In the genomic region with DNA sequence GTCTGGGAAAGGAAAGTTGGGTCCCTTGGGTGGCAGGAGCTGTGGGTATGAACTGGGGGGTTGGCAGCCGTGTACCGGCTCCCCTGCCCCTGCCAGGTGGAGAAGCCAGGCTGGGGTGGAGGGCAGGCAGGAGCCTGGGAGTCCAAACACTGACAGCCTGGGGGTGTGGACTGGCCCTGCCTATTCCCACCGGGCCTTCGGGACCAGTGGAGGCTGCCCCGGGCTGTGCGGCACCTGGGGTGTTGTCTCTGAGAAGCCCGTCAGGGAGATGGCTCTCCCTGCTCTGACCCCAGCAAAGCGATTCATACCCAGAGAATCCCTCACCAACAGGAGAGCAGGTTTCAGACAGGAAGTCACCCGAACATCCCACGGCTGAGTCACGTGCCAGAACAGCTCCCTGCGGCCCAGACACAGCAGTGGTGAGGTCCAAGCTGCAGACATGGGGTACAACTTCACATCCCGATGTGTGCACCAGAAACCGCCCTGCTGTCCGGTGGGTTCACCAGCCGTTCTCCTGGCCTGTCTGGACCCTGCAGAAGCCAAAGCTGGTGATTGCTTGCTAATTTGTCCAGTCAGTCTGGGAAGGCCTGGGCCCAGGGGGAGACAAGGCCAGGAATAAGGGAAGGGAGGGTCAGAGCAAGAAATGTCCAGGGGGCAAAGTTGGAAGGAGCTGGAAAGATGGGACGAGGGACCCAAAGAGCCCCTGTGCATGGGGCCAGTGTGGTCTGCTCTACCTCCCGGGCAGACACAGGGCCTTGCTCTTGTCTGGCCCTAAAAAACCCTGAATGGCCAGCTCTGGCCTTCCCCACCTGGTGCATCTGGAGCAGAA, we compare ENCODE assay signal across 8 cellular contexts. TPM values are rescaled to one million over a fixed set of nuclear protein-coding genes. Genes with fewer than 3 reads are reported as not detected.
DNase-seq lines count a peak whose midpoint lies in the region; ATAC-seq and TF ChIP-seq lines count a peak whose summit lies in the region.

No MANE protein-coding gene starts in this region.

- H3K4me3 ChIP-seq in mammary epithelial cell (replicated peaks in 1 of 3; ENCODE audit: insufficient read depth in 1 of 3, low read depth in 2 of 3, low read length in 3 of 3) (no peak overlapping the region), upper lobe of right lung (no peak overlapping the region)

- H3K4me1 ChIP-seq in mammary epithelial cell (ENCODE audit: insufficient read depth, low read length) (peaks cover 10% of the 10 kb centered on the region), upper lobe of right lung (peaks cover 9% of the 10 kb centered on the region)

- no peaks in the 10 kb centered on the region for H3K36me3 Mint-ChIP-seq in MCF 10A (ENCODE audit: insufficient read depth, unreplicated experiment)

- H3K4me2 ChIP-seq in mammary epithelial cell (ENCODE audit: insufficient read depth, low read depth, low read length) = no peak overlapping the region

- H3K4me1 Mint-ChIP-seq in MCF 10A (ENCODE audit: insufficient read depth, unreplicated experiment) = no peaks in the 10 kb centered on the region

- H3K4me3 Mint-ChIP-seq in MCF 10A (ENCODE audit: unreplicated experiment) = no peak overlapping the region

- no peaks in the 10 kb centered on the region for H3K79me2 ChIP-seq in mammary epithelial cell (ENCODE audit: insufficient read depth, low read length)

- 65% methylated on average over 16 of the region's 18 CpGs for WGBS in mammary epithelial cell (ENCODE audit: low coverage, missing lambda C conversion rate)

- H3K9ac ChIP-seq in mammary epithelial cell (ENCODE audit: insufficient read depth, low read length) = no peak overlapping the region

- peaks cover 13% of the 10 kb centered on the region for H3K27me3 Mint-ChIP-seq in MCF 10A (ENCODE audit: insufficient read depth, unreplicated experiment)

- POLR2A ChIA-PET in MCF 10A (lab: Yijun Ruan, JAX) = interaction anchor here (0.6 kb wide), 1 partner anchor 14 kb away, joined by 3 read pairs; no protein-coding TSS in a partner anchor

- H3K27me3 ChIP-seq in mammary epithelial cell (ENCODE audit: insufficient read depth, low read length) (no peaks in the 10 kb centered on the region), upper lobe of right lung (no peaks in the 10 kb centered on the region)

- BruUV-seq in mammary epithelial cell (replicated peaks; lab: Mats Ljungman, UMichigan) = no TSS peak
- BruUV-seq in MCF 10A (replicated peaks; lab: Mats Ljungman, UMichigan) = no TSS peak

- CTCF ChIA-PET in mammary epithelial cell (lab: Charles Lee; ENCODE audit: low non-redundant PET) (no interaction called here), MCF 10A (lab: Yijun Ruan, JAX) (interaction anchor here (0.6 to 0.9 kb wide), 2 partner anchors 22 to 42 kb away, joined by 3 read pairs; no protein-coding TSS in a partner anchor)

- peak overlapping the region; percentile 31 for H2AFZ ChIP-seq in mammary epithelial cell (ENCODE audit: low read depth, low read length)

- no peaks in the 10 kb centered on the region for H3K36me3 ChIP-seq in mammary epithelial cell (ENCODE audit: insufficient read depth, low read length)
- no peaks in the 10 kb centered on the region for H3K36me3 ChIP-seq in upper lobe of right lung

- in situ Hi-C loops in mammary epithelial cell (cut with MboI; ENCODE audit: low sequenced_read_pairs in 2 of 2) = no loop called here

- ATAC-seq in upper lobe of right lung = no peak

- H4K20me1 ChIP-seq in mammary epithelial cell (ENCODE audit: insufficient read depth, low read length) = no peaks in the 10 kb centered on the region

- TF ChIP-seq CTCF in mammary epithelial cell (conservative IDR thresholded peaks at IDR 0.05 in 1 of 2, IDR thresholded peaks at IDR 0.05 in 1 of 2; ENCODE audit: extremely low read depth in 1 of 2, insufficient read depth in 1 of 2, low read depth in 1 of 2, low read length in 2 of 2) (no peak), MCF 10A (IDR thresholded peaks at IDR 0.05; ENCODE audit: unreplicated experiment) (no peak), upper lobe of right lung (IDR thresholded peaks at IDR 0.05) (no peak)

- DNase-seq in mammary epithelial cell = peak; percentile 37
- DNase-seq in MCF 10A (ENCODE audit: unreplicated experiment) = no peak
- DNase-seq in activated CD8-positive, alpha-beta memory T cell treated with anti-CD3 and anti-CD28 coated beads for 24 hours = peak; percentile 83
- DNase-seq in islet precursor cell = peak; percentile 80
- peak; percentile 64 for DNase-seq in upper lobe of right lung
- DNase-seq in NCI-H2171 treated with DMSO at 0.1 percent for 48 hours (lab: John Stamatoyannopoulos, UW) = no peak
- no peak for DNase-seq in D341Med (ENCODE audit: low spot score)
- no peak for DNase-seq in NCI-H82 (lab: John Stamatoyannopoulos, UW)

- H3K27ac ChIP-seq in mammary epithelial cell (ENCODE audit: insufficient read depth, low read depth, low read length) = no peak overlapping the region
- peak overlapping the region; percentile 67 for H3K27ac ChIP-seq in upper lobe of right lung

- no peaks in the 10 kb centered on the region for H3K9me3 Mint-ChIP-seq in MCF 10A (ENCODE audit: unreplicated experiment)

- no peak overlapping the region for H3K27ac Mint-ChIP-seq in MCF 10A (ENCODE audit: low read depth, unreplicated experiment)

- dilution Hi-C loops in mammary epithelial cell (cut with HindIII; ENCODE audit: low sequenced_read_pairs) = no loop called here

- intact Hi-C loops in mammary epithelial cell (cut with micrococcal nuclease) = no loop called here
- intact Hi-C loops in MCF 10A (cut with micrococcal nuclease) = no loop called here
- intact Hi-C loops in upper lobe of right lung (cut with DNase I) = no loop called here

- H3K9me3 ChIP-seq in mammary epithelial cell (replicated peaks; ENCODE audit: insufficient read depth, low read length) = no peaks in the 10 kb centered on the region
- no peaks in the 10 kb centered on the region for H3K9me3 ChIP-seq in upper lobe of right lung

RNA-seq across cellular contexts. Expression of a gene that starts 2.1 kb away (rescaled TPM):
- under 1 TPM in 1 of 2 donors, not detected in 1; 0.24 TPM for total RNA-seq in mammary epithelial cell
- polyA plus RNA-seq in mammary epithelial cell = not detected
- not detected for polyA minus RNA-seq in mammary epithelial cell
- 0.42 TPM in 1 of 2 replicates, not detected in the other for total RNA-seq in MCF 10A (2022)
- 6.7 TPM for total RNA-seq in upper lobe of right lung

RNA-seq across cellular contexts. Expression of a gene that starts 46.5 kb away (rescaled TPM):
- total RNA-seq in mammary epithelial cell = 10 to 100 TPM; 38.2 to 61.7 TPM
- polyA plus RNA-seq in mammary epithelial cell = 53.4 TPM
- 38.9 TPM for polyA minus RNA-seq in mammary epithelial cell
- 29.3 and 33.0 TPM in 2 replicates for total RNA-seq in MCF 10A (2022)
- 4.1 TPM for total RNA-seq in upper lobe of right lung

Comparison
In these comparisons a context has a peak if more than half of its experiments do, and no peak if none do; other contexts are left out.
1. DNase-seq: peak in mammary epithelial cell (single experiment), activated CD8-positive, alpha-beta memory T cell treated with anti-CD3 and anti-CD28 coated beads for 24 hours (single experiment), islet precursor cell (single experiment) and upper lobe of right lung (single experiment); none in MCF 10A (single experiment), NCI-H2171 treated with DMSO at 0.1 percent for 48 hours (single experiment), D341Med (single experiment) and NCI-H82 (single experiment).